28 cellular contexts compared by ENCODE assay signal in the genomic region with DNA sequence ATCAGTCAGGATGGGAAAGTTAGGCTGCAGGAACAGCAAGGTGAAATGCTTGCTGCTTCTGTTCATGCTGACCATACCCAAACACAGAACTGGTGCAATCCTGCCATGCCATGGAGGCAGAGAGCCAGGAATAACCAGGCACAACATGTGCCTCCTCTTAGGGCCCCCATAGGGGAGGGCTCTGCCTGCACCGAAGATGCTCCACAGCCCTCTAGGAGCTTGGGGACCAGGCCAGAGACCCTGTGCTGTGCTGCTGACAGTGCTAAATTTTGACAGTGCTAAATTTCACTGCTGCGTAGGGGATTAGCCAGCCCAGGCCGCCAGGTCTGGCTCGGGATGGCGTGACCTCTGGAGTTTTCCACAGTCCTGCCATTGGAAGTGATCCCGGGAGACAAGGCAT.
"Had no signal": no experiment of that assay in that cellular context is flagged by ENCODE, and none has a peak within 500 bp of the region (broad histone marks: within the 10 kb centered on the region; RNA-seq: fewer than 3 reads in every experiment).

No MANE protein-coding gene starts in this region.

- H3K9ac ChIP-seq: neural progenitor cell had no signal

- ATAC-seq: left cardiac atrium; left lobe of liver; lower lobe of right lung; naive thymus-derived CD8-positive, alpha-beta T cell; pancreas; sciatic nerve had no signal

- H3K27ac ChIP-seq: heart right ventricle, hepatocyte, lower lobe of right lung, neural progenitor cell, neutrophil, pancreas, prostate gland, right atrium auricular region, skin epidermis, suprapubic skin, thoracic aorta, tibial artery, vagina had no signal

- H2AFZ ChIP-seq: hepatocyte, neural progenitor cell had no signal

- H3K9me3 ChIP-seq: heart right ventricle, lower lobe of right lung, neutrophil, pancreas, prostate gland, right atrium auricular region, suprapubic skin, thoracic aorta, tibial artery, vagina had no signal

- DNase-seq: heart right ventricle; kidney glomerular epithelial cell; left cardiac atrium; lower lobe of right lung; mammary epithelial cell; mesenchymal stem cell; naive thymus-derived CD8-positive, alpha-beta T cell; nephron progenitor cell; occipital lobe; pancreas; stimulated activated CD4-positive, alpha-beta T cell treated with anti-CD3 and anti-CD28 coated beads, Interleukin-12 subunit alpha, Interleukin-12 subunit beta, amount 100 ng/mL, for 4 hours; stimulated activated CD4-positive, alpha-beta T cell treated with anti-CD3 and anti-CD28 coated beads, Interleukin-15, amount 100 ng/mL, for 24 hours; stimulated activated CD4-positive, alpha-beta T cell treated with anti-CD3 and anti-CD28 coated beads, Interleukin-2, amount 100 ng/mL, for 24 hours; stimulated activated CD4-positive, alpha-beta T cell treated with anti-CD3 and anti-CD28 coated beads, Interleukin-4, amount 100 ng/mL, for 1 hour; stimulated activated naive CD4-positive, alpha-beta T cell; tibial artery; trophoblast cell had no signal

- H3K4me2 ChIP-seq: hepatocyte, neural progenitor cell had no signal

- H3K4me1 ChIP-seq: neural progenitor cell, pancreas, prostate gland, suprapubic skin had no signal

- H3K36me3 ChIP-seq: heart right ventricle, lower lobe of right lung, neural progenitor cell, neutrophil, pancreas, prostate gland, right atrium auricular region, suprapubic skin, thoracic aorta, tibial artery, vagina had no signal

- H3K4me3 ChIP-seq: heart right ventricle, hepatocyte, lower lobe of right lung, neural progenitor cell, pancreas, prostate gland, right atrium auricular region, skin epidermis, suprapubic skin, thoracic aorta, tibial artery, vagina had no signal

- H3K79me2 ChIP-seq: hepatocyte had no signal

- H3K27me3 ChIP-seq: heart right ventricle, hepatocyte, neural progenitor cell, neutrophil, pancreas, right atrium auricular region, suprapubic skin, tibial artery, vagina had no signal
